Comparison of ENCODE assay signal across 16 cellular contexts in genomic region chr1:177858222-177858894, GRCh38.
DNase-seq lines count a peak whose midpoint lies in the region; FAIRE-seq and TF ChIP-seq lines count a peak whose summit lies in the region.
"Had no signal": no experiment of that assay in that cellular context is flagged by ENCODE, and none has a peak within 500 bp of the region (broad histone marks: within the 10 kb centered on the region; RNA-seq: fewer than 3 reads in every experiment).

No MANE protein-coding gene starts in this region.

- DNase-seq in DMS53 (lab: John Stamatoyannopoulos, UW) (peak; percentile 46), DMS53 treated with DMSO at 0.1 percent for 48 hours (lab: John Stamatoyannopoulos, UW; ENCODE audit: unreplicated experiment) (no peak), NCI-H345 (lab: John Stamatoyannopoulos, UW) (peak; percentile 84), endothelial cell of umbilical vein (ENCODE audit: low read depth, low spot score) (peak; percentile 40), NCI-H128 (lab: John Stamatoyannopoulos, UW; ENCODE audit: unreplicated experiment) (no peak), Calu3 (no peak)
- DNase-seq in activated T-cell treated with anti-CD3 and anti-CD28 coated beads, Interleukin-2, amount 50 U/mL, for 24 hours: no peak
- DNase-seq: 8988T; activated CD4-positive, alpha-beta T cell treated with anti-CD3 and anti-CD28 coated beads for 36 hours; effector CD4-positive, alpha-beta T cell; naive thymus-derived CD4-positive, alpha-beta T cell; NCI-H1048; SJCRH30; stomach had no signal

- BruUV-seq in endothelial cell of umbilical vein (replicated peaks; lab: Mats Ljungman, UMichigan): no TSS peak
- BruUV-seq in Calu3 (replicated peaks; lab: Mats Ljungman, UMichigan): no TSS peak

- intact Hi-C loops in endothelial cell of umbilical vein (cut with micrococcal nuclease): no loop called here
- intact Hi-C loops in Calu3 (cut with micrococcal nuclease; ENCODE audit: unreplicated experiment): no loop called here

- no peaks in the 10 kb centered on the region for H3K9me3 ChIP-seq in endothelial cell of umbilical vein (replicated peaks; ENCODE audit: control insufficient read depth, insufficient read depth, low read length)
- H3K9me3 ChIP-seq in skeletal muscle satellite cell (replicated peaks; ENCODE audit: low read length): no peaks in the 10 kb centered on the region
- H3K9me3 ChIP-seq: SJCRH30, stomach had no signal

- H3K36me3 ChIP-seq in endothelial cell of umbilical vein (ENCODE audit: control insufficient read depth in 2 of 2, extremely low read depth in 1 of 2, insufficient read depth in 2 of 2, low read length in 2 of 2) (no peaks in the 10 kb centered on the region), skeletal muscle satellite cell (ENCODE audit: insufficient read depth, low read length) (no peaks in the 10 kb centered on the region)
- H3K36me3 ChIP-seq: SJCRH30, stomach had no signal

- no peaks in the 10 kb centered on the region for H3K27me3 Mint-ChIP-seq in activated T-cell treated with anti-CD3 and anti-CD28 coated beads, Interleukin-2, amount 50 U/mL, for 24 hours
- peaks cover 12% of the 10 kb centered on the region for H3K27me3 Mint-ChIP-seq in Calu3 (ENCODE audit: unreplicated experiment)
- H3K27me3 Mint-ChIP-seq: activated CD4-positive, alpha-beta T cell treated with anti-CD3 and anti-CD28 coated beads for 36 hours; activated naive CD8-positive, alpha-beta T cell; naive thymus-derived CD4-positive, alpha-beta T cell had no signal

- H3K27ac ChIP-seq in endothelial cell of umbilical vein (ENCODE audit: insufficient read depth, low read depth, low read length): no peak overlapping the region
- H3K27ac ChIP-seq: SJCRH30, stomach had no signal

- no peaks in the 10 kb centered on the region for H3K79me2 ChIP-seq in endothelial cell of umbilical vein (ENCODE audit: control insufficient read depth, insufficient read depth, low read length)

- TF ChIP-seq CTCF in endothelial cell of umbilical vein (IDR thresholded peaks at IDR 0.05; ENCODE audit: extremely low read depth in 1 of 2, insufficient read depth in 1 of 2, low read depth in 1 of 2, low read length in 2 of 2) (no peak), Calu3 (IDR thresholded peaks at IDR 0.05; ENCODE audit: unreplicated experiment) (no peak)

- CTCF ChIA-PET in endothelial cell of umbilical vein (lab: Charles Lee) (interaction anchor here (1.5 kb wide), 1 partner anchor 12 kb away, joined by 5 read pairs; no protein-coding TSS in a partner anchor), Calu3 (lab: Charles Lee) (interaction anchor here (0.6 kb wide), 1 partner anchor 35 kb away, joined by 3 read pairs; no protein-coding TSS in a partner anchor)

- no peaks in the 10 kb centered on the region for H4K20me1 ChIP-seq in endothelial cell of umbilical vein (replicated peaks; ENCODE audit: control insufficient read depth, extremely low read depth, insufficient read depth, low read length)

- no peak overlapping the region for H3K4me2 ChIP-seq in endothelial cell of umbilical vein (ENCODE audit: insufficient read depth, low read length)
- H3K4me2 ChIP-seq in skeletal muscle satellite cell (ENCODE audit: low read length): peak overlapping the region; percentile 26

- POLR2A ChIA-PET in endothelial cell of umbilical vein (lab: Charles Lee): no interaction called here

- no peaks in the 10 kb centered on the region for H3K9me1 ChIP-seq in endothelial cell of umbilical vein (replicated peaks; ENCODE audit: control insufficient read depth, extremely low read depth, insufficient read depth, low read length)

- no peak for TF ChIP-seq POLR2A in endothelial cell of umbilical vein (IDR thresholded peaks at IDR 0.05; ENCODE audit: low read depth, low read length)

- H3K4me1 Mint-ChIP-seq in activated T-cell treated with anti-CD3 and anti-CD28 coated beads, Interleukin-2, amount 50 U/mL, for 24 hours (ENCODE audit: low read depth): no peaks in the 10 kb centered on the region
- H3K4me1 Mint-ChIP-seq in Calu3 (ENCODE audit: low read depth, unreplicated experiment): no peaks in the 10 kb centered on the region

- H3K9me3 Mint-ChIP-seq in activated T-cell treated with anti-CD3 and anti-CD28 coated beads, Interleukin-2, amount 50 U/mL, for 24 hours: peaks cover 6% of the 10 kb centered on the region
- H3K9me3 Mint-ChIP-seq in Calu3 (ENCODE audit: low read depth, unreplicated experiment): peaks cover 3% of the 10 kb centered on the region

- H3K27me3 ChIP-seq in endothelial cell of umbilical vein (ENCODE audit: control insufficient read depth in 2 of 2, insufficient read depth in 2 of 2, low read length in 2 of 2): no peaks in the 10 kb centered on the region
- no peaks in the 10 kb centered on the region for H3K27me3 ChIP-seq in skeletal muscle satellite cell (ENCODE audit: control insufficient read depth, insufficient read depth, low read length)
- H3K27me3 ChIP-seq: SJCRH30, stomach had no signal

- no peaks in the 10 kb centered on the region for H3K36me3 Mint-ChIP-seq in activated T-cell treated with anti-CD3 and anti-CD28 coated beads, Interleukin-2, amount 50 U/mL, for 24 hours (ENCODE audit: low read depth)
- H3K36me3 Mint-ChIP-seq in Calu3 (ENCODE audit: insufficient read depth, unreplicated experiment): no peaks in the 10 kb centered on the region
- H3K36me3 Mint-ChIP-seq: activated naive CD8-positive, alpha-beta T cell; naive thymus-derived CD4-positive, alpha-beta T cell had no signal

- H3K4me3 Mint-ChIP-seq in activated T-cell treated with anti-CD3 and anti-CD28 coated beads, Interleukin-2, amount 50 U/mL, for 24 hours: no peak overlapping the region
- H3K4me3 Mint-ChIP-seq in Calu3 (ENCODE audit: low read depth, unreplicated experiment): no peak overlapping the region
- H3K4me3 Mint-ChIP-seq: activated CD4-positive, alpha-beta T cell treated with anti-CD3 and anti-CD28 coated beads for 36 hours; activated naive CD8-positive, alpha-beta T cell had no signal

- no peak overlapping the region for H3K9ac ChIP-seq in endothelial cell of umbilical vein (replicated peaks; ENCODE audit: extremely low read depth, insufficient read depth, low read length)
- no peak overlapping the region for H3K9ac ChIP-seq in skeletal muscle satellite cell (ENCODE audit: low read depth, low read length)

- H3K4me3 ChIP-seq in endothelial cell of umbilical vein (replicated peaks in 1 of 3; ENCODE audit: insufficient read depth in 1 of 3, low read depth in 1 of 3, low read length in 3 of 3) (no peak overlapping the region), skeletal muscle satellite cell (ENCODE audit: low read length) (no peak overlapping the region)
- H3K4me3 ChIP-seq: SJCRH30, stomach had no signal

- H2AFZ ChIP-seq in endothelial cell of umbilical vein (ENCODE audit: low read depth, low read length): peak overlapping the region; percentile 39

- dilution Hi-C loops in endothelial cell of umbilical vein (cut with MboI; ENCODE audit: extremely low pct_ligation_motif_present, low sequenced_read_pairs): no loop called here

- H3K27ac Mint-ChIP-seq in activated T-cell treated with anti-CD3 and anti-CD28 coated beads, Interleukin-2, amount 50 U/mL, for 24 hours: no peak overlapping the region
- no peak overlapping the region for H3K27ac Mint-ChIP-seq in Calu3 (ENCODE audit: unreplicated experiment)
- H3K27ac Mint-ChIP-seq: activated CD4-positive, alpha-beta T cell treated with anti-CD3 and anti-CD28 coated beads for 36 hours; activated naive CD8-positive, alpha-beta T cell; naive thymus-derived CD4-positive, alpha-beta T cell had no signal

- no peak for FAIRE-seq in endothelial cell of umbilical vein (lab: Jason Lieb, UNC)

- no peaks in the 10 kb centered on the region for H3K4me1 ChIP-seq in endothelial cell of umbilical vein (ENCODE audit: control insufficient read depth, extremely low read depth, insufficient read depth, low read length)
- H3K4me1 ChIP-seq in skeletal muscle satellite cell (ENCODE audit: control insufficient read depth, insufficient read depth, low read length): peaks cover 8% of the 10 kb centered on the region
- H3K4me1 ChIP-seq: SJCRH30 had no signal

TF ChIP-seq in endothelial cell of umbilical vein, 7 proteins besides CTCF, POLR2A, EP300 and RAD21:
- no peak for TF ChIP-seq JUN (IDR thresholded peaks at IDR 0.05; ENCODE audit: borderline replicate concordance, insufficient read depth, insufficient read length, low read depth)
- no peak for TF ChIP-seq EZH2 (IDR thresholded peaks at IDR 0.05; ENCODE audit: borderline replicate concordance, low read depth, low read length, severe bottlenecking)
- TF ChIP-seq MAX (IDR thresholded peaks at IDR 0.05; ENCODE audit: insufficient read depth, insufficient read length): no peak
- no peak for TF ChIP-seq FOS (IDR thresholded peaks at IDR 0.05; ENCODE audit: borderline replicate concordance, insufficient read depth, low read length)
TF ChIP-seq in endothelial cell of umbilical vein: peak in this region for 0.

Comparison
In these comparisons a context has a peak if more than half of its experiments do, and no peak if none do; other contexts are left out.
1. DNase-seq: peak in DMS53 (single experiment), NCI-H345 (single experiment) and endothelial cell of umbilical vein (single experiment); none in DMS53 treated with DMSO at 0.1 percent for 48 hours (single experiment), activated T-cell treated with anti-CD3 and anti-CD28 coated beads, Interleukin-2, amount 50 U/mL, for 24 hours (single experiment), NCI-H128 (single experiment) and Calu3 (single experiment).